Comparison of ENCODE assay signal across 10 cellular contexts in genomic region chr1:32106663-32107273, GRCh38. TPM values are rescaled to one million over a fixed set of nuclear protein-coding genes. Genes with fewer than 3 reads are reported as not detected.
DNase-seq lines count a peak whose midpoint lies in the region; ATAC-seq and TF ChIP-seq lines count a peak whose summit lies in the region.
"Had no signal": no experiment of that assay in that cellular context is flagged by ENCODE, and none has a peak within 500 bp of the region (broad histone marks: within the 10 kb centered on the region; RNA-seq: fewer than 3 reads in every experiment).

No MANE protein-coding gene starts in this region.

- H3K27ac ChIP-seq in left ventricle myocardium inferior (replicated peaks): no peak overlapping the region
- peak overlapping the region in 1 of 10 donors; percentile 95 for H3K27ac ChIP-seq in heart right ventricle
- peak overlapping the region; percentile 87 for H3K27ac ChIP-seq in RWPE2 (ENCODE audit: poor library complexity, severe bottlenecking)
- no peak overlapping the region for H3K27ac ChIP-seq in upper lobe of right lung

- H3K27ac Mint-ChIP-seq in endothelial cell (ENCODE audit: unreplicated experiment): peak overlapping the region; percentile 62

- H3K4me1 Mint-ChIP-seq in endothelial cell (ENCODE audit: unreplicated experiment): peaks cover 6% of the 10 kb centered on the region

- in situ Hi-C loops in GM13977 (cut with MboI; ENCODE audit: low pct_unique_long_range_greater_than_20kb, low sequenced_read_pairs, unreplicated experiment): no loop called here

- H3K4me3 ChIP-seq in left ventricle myocardium inferior (peak overlapping the region; percentile 92), heart right ventricle (peak overlapping the region in 5 of 10 donors; percentile 92 to 99 (median 95)), RWPE2 (ENCODE audit: severe bottlenecking) (no peak overlapping the region), upper lobe of right lung (peak overlapping the region; percentile 87)

- TF ChIP-seq CTCF in left ventricle myocardium inferior (IDR thresholded peaks at IDR 0.05; ENCODE audit: borderline replicate concordance) (no peak), heart right ventricle (IDR thresholded peaks at IDR 0.05) (no peak), RWPE2 (IDR thresholded peaks at IDR 0.05; ENCODE audit: poor library complexity, severe bottlenecking) (no peak), endothelial cell (IDR thresholded peaks at IDR 0.05; ENCODE audit: unreplicated experiment) (no peak), upper lobe of right lung (IDR thresholded peaks at IDR 0.05) (no peak), GM13977 (IDR thresholded peaks at IDR 0.05; ENCODE audit: extremely low read depth, insufficient read depth, missing control alignments) (no peak)

- H3K4me1 ChIP-seq in left ventricle myocardium inferior: peaks cover 39% of the 10 kb centered on the region
- H3K4me1 ChIP-seq in heart right ventricle: peaks cover 3 to 43% (median 32%) of the 10 kb centered on the region in 9 donors
- no peaks in the 10 kb centered on the region for H3K4me1 ChIP-seq in RWPE2 (ENCODE audit: insufficient read depth, poor library complexity, severe bottlenecking)
- H3K4me1 ChIP-seq in upper lobe of right lung: peaks cover 28% of the 10 kb centered on the region

- H3K36me3 Mint-ChIP-seq in endothelial cell (ENCODE audit: low read depth, unreplicated experiment): peaks cover 1% of the 10 kb centered on the region

- WGBS in heart right ventricle, 2 donors: 90 to 93% methylated on average over 9 of the region's 9 CpGs

- H3K4me3 Mint-ChIP-seq in endothelial cell (ENCODE audit: unreplicated experiment): peak overlapping the region; percentile 39

- no peak for ATAC-seq in heart right ventricle
- ATAC-seq in RWPE2 (ENCODE audit: low read depth): no peak
- ATAC-seq in upper lobe of right lung: no peak
- no peak for ATAC-seq in GM18870 (IDR thresholded peaks at IDR 0.05; ENCODE audit: unreplicated experiment)
- ATAC-seq: left lobe of liver had no signal

- intact Hi-C loops in left ventricle myocardium inferior (cut with micrococcal nuclease) (no loop called here), heart right ventricle (cut with DNase I) (loop anchor here in 3 of 10 donors (5.0 kb wide), 2 partner anchors 34 to 71 kb away; partner anchors contain the start of genes TMEM39B (in 2 of the 3) and TXLNA (in 1 of the 3)), upper lobe of right lung (cut with DNase I) (no loop called here)

- H3K27me3 ChIP-seq in left ventricle myocardium inferior (ENCODE audit: low read depth) (no peaks in the 10 kb centered on the region), heart right ventricle (no peaks in the 10 kb centered on the region), RWPE2 (ENCODE audit: insufficient read depth, poor library complexity, severe bottlenecking) (no peaks in the 10 kb centered on the region), upper lobe of right lung (no peaks in the 10 kb centered on the region)

- DNase-seq in left ventricle myocardium inferior (no peak), heart right ventricle (no peak), RWPE2 (ENCODE audit: low spot score) (no peak), endothelial cell (ENCODE audit: low spot score) (no peak), upper lobe of right lung (no peak), occipital lobe (lab: John Stamatoyannopoulos, UW) (no peak), GM13977 (ENCODE audit: low spot score) (no peak)
- DNase-seq: KG1 had no signal

- H3K9me3 Mint-ChIP-seq in endothelial cell (ENCODE audit: unreplicated experiment): no peaks in the 10 kb centered on the region

- H3K27me3 Mint-ChIP-seq in endothelial cell (ENCODE audit: unreplicated experiment): peaks cover 7% of the 10 kb centered on the region

- H3K36me3 ChIP-seq in left ventricle myocardium inferior (no peaks in the 10 kb centered on the region), heart right ventricle (peaks cover 0 to 19% (median 0%) of the 10 kb centered on the region in 9 donors), RWPE2 (ENCODE audit: low read depth) (peaks cover 23% of the 10 kb centered on the region), upper lobe of right lung (peaks cover 9% of the 10 kb centered on the region)

- H3K9me3 ChIP-seq in left ventricle myocardium inferior (replicated peaks) (no peaks in the 10 kb centered on the region), heart right ventricle (no peaks in the 10 kb centered on the region), RWPE2 (ENCODE audit: severe bottlenecking) (no peaks in the 10 kb centered on the region), upper lobe of right lung (no peaks in the 10 kb centered on the region)

RNA-seq across cellular contexts. Expression of gene KPNA6, which starts 1.1 kb away (rescaled TPM):
- total RNA-seq in left ventricle myocardium inferior: 75.9 TPM
- total RNA-seq in heart right ventricle: 10 to 100 TPM; 73.0 to 92.5 (median 82.6) TPM
- polyA plus RNA-seq in heart right ventricle: 10 to 100 TPM; 10.2 to 11.3 TPM
- total RNA-seq in endothelial cell (ENCODE audit: unreplicated experiment): 95.3 TPM
- 69.2 TPM for total RNA-seq in upper lobe of right lung
- 25.3 TPM for total RNA-seq in occipital lobe

RNA-seq across cellular contexts. Expression of gene TMEM39B, which starts 34.0 kb away (rescaled TPM):
- 5.8 TPM for total RNA-seq in left ventricle myocardium inferior
- 10 to 100 TPM in 1 of 10 donors, 1 to 10 TPM in 9; 4.8 to 15.5 (median 6.5) TPM for total RNA-seq in heart right ventricle
- polyA plus RNA-seq in heart right ventricle: 1 to 10 TPM; 7.2 to 7.5 TPM
- total RNA-seq in endothelial cell (ENCODE audit: unreplicated experiment): 26.9 TPM
- total RNA-seq in upper lobe of right lung: 18.1 TPM
- 4.2 TPM for total RNA-seq in occipital lobe
